13 cellular contexts compared by ENCODE assay signal in the genomic region with DNA sequence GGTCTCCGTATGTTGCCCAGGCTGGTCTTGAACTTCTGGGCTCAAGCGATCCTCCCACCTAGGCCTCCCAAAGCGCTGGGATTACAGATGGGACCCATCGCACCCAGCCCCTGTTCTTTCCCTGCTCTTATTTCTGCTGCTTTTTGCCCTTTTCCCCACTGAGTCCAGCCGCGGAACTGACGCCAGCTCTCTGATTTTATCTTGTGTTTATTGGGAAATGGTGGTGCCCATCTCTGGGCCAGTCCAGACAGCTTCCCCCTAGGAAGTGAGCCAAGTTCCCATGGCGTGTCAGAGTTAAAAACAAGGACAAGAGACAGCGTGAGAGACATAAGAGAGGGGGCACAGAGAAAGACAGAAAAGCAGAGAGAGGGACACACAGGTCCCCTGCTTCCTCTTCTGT. TPM values are rescaled to one million over a fixed set of nuclear protein-coding genes. Genes with fewer than 3 reads are reported as not detected.
DNase-seq lines count a peak whose midpoint lies in the region; ATAC-seq and TF ChIP-seq lines count a peak whose summit lies in the region.
"Not testable (repeated sequence)": the region's sequence is repeated elsewhere in the genome, so short reads cannot be mapped to it uniquely, and the experiment has no call there.
"Had no signal": no experiment of that assay in that cellular context is flagged by ENCODE, and none has a peak within 500 bp of the region (broad histone marks: within the 10 kb centered on the region; RNA-seq: fewer than 3 reads in every experiment).

No MANE protein-coding gene starts in this region.

- peak in 1 of 2 experiments; percentile 50; a peak in 2 of 4 replicates for TF ChIP-seq EP300 in SK-N-SH (IDR thresholded peaks at IDR 0.05; ENCODE audit: borderline replicate concordance in 1 of 2, low read depth in 1 of 2, low read length in 1 of 2)
- not testable (repeated sequence) for TF ChIP-seq EP300 in sigmoid colon (IDR thresholded peaks at IDR 0.05)

- not testable (repeated sequence) for H3K4me1 Mint-ChIP-seq in natural killer cell treated with Interleukin-12 subunit alpha and Interleukin-12 subunit beta and Interleukin-15 and Interleukin-18, amount 100 ng/mL, for 72 hours (ENCODE audit: low read depth in 2 of 2)

- POLR2A ChIA-PET in SK-N-SH (lab: Yijun Ruan, JAX), result not testable (repeated sequence)

- CTCF ChIA-PET in SK-N-SH (lab: Yijun Ruan, JAX), result not testable (repeated sequence)

- not testable (repeated sequence) for H3K9me3 Mint-ChIP-seq in natural killer cell treated with Interleukin-12 subunit alpha and Interleukin-12 subunit beta and Interleukin-15 and Interleukin-18, amount 100 ng/mL, for 72 hours

- H3K4me2 ChIP-seq in SK-N-SH, result not testable (repeated sequence)

- not testable (repeated sequence) for H3K79me2 ChIP-seq in SK-N-SH (ENCODE audit: insufficient read depth)

- not testable (repeated sequence) for H3K9ac ChIP-seq in SK-N-SH

- not testable (repeated sequence) for H3K9me3 ChIP-seq in SK-N-SH, sigmoid colon

- H3K36me3 Mint-ChIP-seq in natural killer cell treated with Interleukin-12 subunit alpha and Interleukin-12 subunit beta and Interleukin-15 and Interleukin-18, amount 100 ng/mL, for 72 hours, result not testable (repeated sequence)

- WGBS in SK-N-SH (ENCODE audit: low lambda C conversion rate), result 37% methylated on average over 7 of the region's 9 CpGs
- 74 to 80% methylated on average over 6 of the region's 9 CpGs for WGBS in sigmoid colon, 2 donors

- not testable (repeated sequence) for H3K4me3 Mint-ChIP-seq in natural killer cell treated with Interleukin-12 subunit alpha and Interleukin-12 subunit beta and Interleukin-15 and Interleukin-18, amount 100 ng/mL, for 72 hours

- not testable (repeated sequence) for TF ChIP-seq RAD21 in SK-N-SH (IDR thresholded peaks at IDR 0.05; ENCODE audit: low read length)

- not testable (repeated sequence) for DNase-seq in SK-N-SH; left lobe of liver (ENCODE audit: low spot score)
- peak; percentile 33 for DNase-seq in activated effector memory CD4-positive, alpha-beta T cell treated with anti-CD3 and anti-CD28 coated beads, Interleukin-2, amount 50 U/mL, for 16 hours
- peak; percentile 24 for DNase-seq in left cardiac atrium
- peak; percentile 15 for DNase-seq in natural killer cell treated with Interleukin-12 subunit alpha and Interleukin-12 subunit beta and Interleukin-15 and Interleukin-18, amount 100 ng/mL, for 72 hours (ENCODE audit: low spot score)
- peak; percentile 33 for DNase-seq in sigmoid colon

- H3K36me3 ChIP-seq in SK-N-SH (replicated peaks in 1 of 2; ENCODE audit: control insufficient read depth in 1 of 2, insufficient read depth in 2 of 2, low read length in 1 of 2); sigmoid colon: not testable (repeated sequence)

- H3F3A ChIP-seq in SK-N-SH (replicated peaks; ENCODE audit: insufficient read depth), result not testable (repeated sequence)

- H3K27ac ChIP-seq in SK-N-SH (ENCODE audit: low read depth in 2 of 2, low read length in 1 of 2), result peak overlapping the region in 1 of 2 experiments; percentile 75; a peak in 2 of 4 replicates
- H3K27ac ChIP-seq in sigmoid colon, result not testable (repeated sequence)

- H4K20me1 ChIP-seq in SK-N-SH (ENCODE audit: insufficient read depth), result not testable (repeated sequence)

- peak; percentile 42 for ATAC-seq in esophagus mucosa
- ATAC-seq in left cardiac atrium, result peak in 1 of 2 donors; percentile 61
- peak; percentile 25 for ATAC-seq in left lobe of liver
- ATAC-seq in natural killer cell treated with Interleukin-12 subunit alpha and Interleukin-12 subunit beta and Interleukin-15 and Interleukin-18, amount 100 ng/mL, for 72 hours, result not testable (repeated sequence)

- not testable (repeated sequence) for H3K27me3 ChIP-seq in SK-N-SH (ENCODE audit: insufficient read depth); sigmoid colon

- H3K9me2 ChIP-seq in SK-N-SH, result not testable (repeated sequence)

- H3K27ac Mint-ChIP-seq in natural killer cell treated with Interleukin-12 subunit alpha and Interleukin-12 subunit beta and Interleukin-15 and Interleukin-18, amount 100 ng/mL, for 72 hours, result not testable (repeated sequence)

- intact Hi-C loops in left cardiac atrium (cut with DNase I); sigmoid colon (cut with DNase I): not testable (repeated sequence)

- not testable (repeated sequence) for H3K27me3 Mint-ChIP-seq in natural killer cell treated with Interleukin-12 subunit alpha and Interleukin-12 subunit beta and Interleukin-15 and Interleukin-18, amount 100 ng/mL, for 72 hours

- not testable (repeated sequence) for TF ChIP-seq CTCF in SK-N-SH (IDR thresholded peaks at IDR 0.05); sigmoid colon (IDR thresholded peaks at IDR 0.05)

- not testable (repeated sequence) for H3K4me1 ChIP-seq in SK-N-SH (ENCODE audit: control insufficient read depth in 1 of 2, insufficient read depth in 2 of 2, low read depth in 1 of 2, low read length in 1 of 2); sigmoid colon

- not testable (repeated sequence) for H3K4me3 ChIP-seq in SK-N-SH (ENCODE audit: low read depth in 2 of 2, low read length in 1 of 2); sigmoid colon

- H2AFZ ChIP-seq in SK-N-SH (ENCODE audit: low read depth), result not testable (repeated sequence)

- not testable (repeated sequence) for TF ChIP-seq POLR2A in sigmoid colon (IDR thresholded peaks at IDR 0.05)

TF ChIP-seq in SK-N-SH, 30 proteins besides CTCF, POLR2A, EP300 and RAD21:
- peak; percentile 28; the same call in 1 of the 2 replicates for TF ChIP-seq MXI1 (IDR thresholded peaks at IDR 0.05; ENCODE audit: low read depth, low read length)

RNA-seq across cellular contexts. Expression of gene UPK3BL1, which starts 12.0 kb away (rescaled TPM):
- polyA plus RNA-seq in SK-N-SH (2012; rRNA removed) (16.5 and 20.6 TPM in 2 replicates), sigmoid colon (10 to 100 TPM in 2 of 3 donors, 1 to 10 TPM in 1; 8.8 to 32.1 (median 10.2) TPM)
- polyA plus RNA-seq in SK-N-SH (2012; cell fraction: cytosol; rRNA removed), result 2.1 and 6.9 TPM in 2 replicates
- polyA plus RNA-seq in SK-N-SH (2012; cell fraction: nucleus; rRNA removed), result 146 and 159 TPM in 2 replicates
- total RNA-seq in esophagus mucosa (304 TPM), left cardiac atrium (10 to 100 TPM in 1 of 2 donors, 1 to 10 TPM in 1; 8.3 to 19.2 TPM), left lobe of liver (10.0 TPM), sigmoid colon (10 to 100 TPM; 18.1 to 43.5 (median 22.5) TPM)
- 10 to 100 TPM; 28.8 to 63.3 TPM for total RNA-seq in natural killer cell treated with Interleukin-12 subunit alpha and Interleukin-12 subunit beta and Interleukin-15 and Interleukin-18, amount 100 ng/mL, for 72 hours

RNA-seq across cellular contexts. Expression of gene RASA4, which starts 14.1 kb away (rescaled TPM):
- polyA plus RNA-seq in SK-N-SH (2012; rRNA removed) (29.2 and 31.7 TPM in 2 replicates), sigmoid colon (10 to 100 TPM in 1 of 3 donors, 1 to 10 TPM in 2; 5.4 to 35.3 (median 7.4) TPM)
- polyA plus RNA-seq in SK-N-SH (2012; cell fraction: cytosol; rRNA removed), result 9.6 and 18.6 TPM in 2 replicates
- 139 and 250 TPM in 2 replicates for polyA plus RNA-seq in SK-N-SH (2012; cell fraction: nucleus; rRNA removed)
- total RNA-seq in esophagus mucosa (13.2 TPM), left cardiac atrium (10 to 100 TPM; 16.2 to 33.5 TPM), left lobe of liver (10.7 TPM), sigmoid colon (100 to 1,000 TPM in 1 of 4 donors, 10 to 100 TPM in 3; 12.0 to 113 (median 41.7) TPM)
- total RNA-seq in natural killer cell treated with Interleukin-12 subunit alpha and Interleukin-12 subunit beta and Interleukin-15 and Interleukin-18, amount 100 ng/mL, for 72 hours, result 10 to 100 TPM in 1 of 2 donors, 1 to 10 TPM in 1; 7.9 to 24.0 TPM

RNA-seq across cellular contexts. Expression of gene SPDYE2B, which starts 19.5 kb away (rescaled TPM):
- polyA plus RNA-seq in SK-N-SH (2012; rRNA removed) (not detected in 2 replicates), sigmoid colon (not detected)
- polyA plus RNA-seq in SK-N-SH (2012; cell fraction: cytosol; rRNA removed), result not detected in 2 replicates
- not detected in 2 replicates for polyA plus RNA-seq in SK-N-SH (2012; cell fraction: nucleus; rRNA removed)
- total RNA-seq in esophagus mucosa (not detected), left cardiac atrium (not detected), left lobe of liver (not detected), sigmoid colon (not detected)
- total RNA-seq in natural killer cell treated with Interleukin-12 subunit alpha and Interleukin-12 subunit beta and Interleukin-15 and Interleukin-18, amount 100 ng/mL, for 72 hours, result not detected
- total RNA-seq: CD8-positive, alpha-beta T cell; GM23248 had no signal
- polyA plus RNA-seq: A549, AG04450, BJ, CD14-positive monocyte, GM23248 had no signal

RNA-seq across cellular contexts. Expression of gene POLR2J2, which starts 40.8 kb away (rescaled TPM):
- polyA plus RNA-seq in SK-N-SH (2012; rRNA removed) (3.5 and 4.8 TPM in 2 replicates), sigmoid colon (1 to 10 TPM in 2 of 3 donors, not detected in 1; 1.2 to 5.7 TPM)
- polyA plus RNA-seq in SK-N-SH (2012; cell fraction: cytosol; rRNA removed), result 0.41 and 0.42 TPM in 2 replicates
- polyA plus RNA-seq in SK-N-SH (2012; cell fraction: nucleus; rRNA removed), result 24.8 and 28.3 TPM in 2 replicates
- total RNA-seq in esophagus mucosa (3.3 TPM), left cardiac atrium (1 to 10 TPM; 1.9 to 4.2 TPM), left lobe of liver (3.7 TPM), sigmoid colon (1 to 10 TPM in 3 of 4 donors, not detected in 1; 1.5 to 6.2 (median 3.0) TPM)
- total RNA-seq in natural killer cell treated with Interleukin-12 subunit alpha and Interleukin-12 subunit beta and Interleukin-15 and Interleukin-18, amount 100 ng/mL, for 72 hours, result 10 to 100 TPM; 17.7 to 72.2 TPM

RNA-seq across cellular contexts. Expression of gene POLR2J3, which starts 58.2 kb away (rescaled TPM):
- polyA plus RNA-seq in SK-N-SH (2012; rRNA removed), result 47.8 and 57.6 TPM in 2 replicates
- polyA plus RNA-seq in SK-N-SH (2012; cell fraction: cytosol; rRNA removed), result 22.1 and 25.9 TPM in 2 replicates
- polyA plus RNA-seq in SK-N-SH (2012; cell fraction: nucleus; rRNA removed), result 82.2 and 181 TPM in 2 replicates
- total RNA-seq in esophagus mucosa, result 13.8 TPM
- total RNA-seq in left cardiac atrium, result 10 to 100 TPM in 1 of 2 donors, 1 to 10 TPM in 1; 9.2 to 14.6 TPM
- 15.1 TPM for total RNA-seq in left lobe of liver
- 100 to 1,000 TPM in 1 of 2 donors, 10 to 100 TPM in 1; 54.0 to 155 TPM for total RNA-seq in natural killer cell treated with Interleukin-12 subunit alpha and Interleukin-12 subunit beta and Interleukin-15 and Interleukin-18, amount 100 ng/mL, for 72 hours
- 10 to 100 TPM; 10.7 to 19.1 (median 15.1) TPM for total RNA-seq in sigmoid colon
- polyA plus RNA-seq in sigmoid colon, result 100 to 1,000 TPM in 1 of 3 donors, 10 to 100 TPM in 2; 13.9 to 103 (median 33.6) TPM
